In genomic region chr18:6569813-6570212, GRCh38 we compare ENCODE assay signal across 1 cellular context.
TF ChIP-seq lines count a peak whose summit lies in the region.

No MANE protein-coding gene starts in this region.

TF ChIP-seq in SK-N-SH, 30 proteins besides CTCF, POLR2A, EP300 and RAD21 (continued from another document):
- TF ChIP-seq USF1 (IDR thresholded peaks at IDR 0.05; ENCODE audit: borderline replicate concordance, low read depth) (no peak), RCOR1 (IDR thresholded peaks at IDR 0.05; ENCODE audit: low read length) (no peak), REST (IDR thresholded peaks at IDR 0.05; ENCODE audit: low read depth, low read length) (no peak), RFX5 (IDR thresholded peaks at IDR 0.05; ENCODE audit: low read length) (no peak), MAX (IDR thresholded peaks at IDR 0.05; ENCODE audit: low read depth) (no peak), IRF3 (IDR thresholded peaks at IDR 0.05; ENCODE audit: low read depth, low read length) (no peak), MXI1 (IDR thresholded peaks at IDR 0.05; ENCODE audit: low read depth, low read length) (no peak), NRF1 (IDR thresholded peaks at IDR 0.05; ENCODE audit: low read depth, low read length) (no peak), ELF1 (IDR thresholded peaks at IDR 0.05) (no peak), GABPA (IDR thresholded peaks at IDR 0.05; ENCODE audit: low read depth) (no peak), JUND (IDR thresholded peaks at IDR 0.05) (no peak), FOSL2 (IDR thresholded peaks at IDR 0.05; ENCODE audit: borderline replicate concordance, low read depth) (no peak), TAF1 (IDR thresholded peaks at IDR 0.05; ENCODE audit: borderline replicate concordance, low read depth, low read length) (no peak), POLR2AphosphoS5 (IDR thresholded peaks at IDR 0.05; ENCODE audit: low read depth, low read length) (no peak), RXRA (IDR thresholded peaks at IDR 0.05; ENCODE audit: borderline replicate concordance, low read depth) (no peak)
